ENCODE assay signal across 17 cellular contexts in the genomic region with DNA sequence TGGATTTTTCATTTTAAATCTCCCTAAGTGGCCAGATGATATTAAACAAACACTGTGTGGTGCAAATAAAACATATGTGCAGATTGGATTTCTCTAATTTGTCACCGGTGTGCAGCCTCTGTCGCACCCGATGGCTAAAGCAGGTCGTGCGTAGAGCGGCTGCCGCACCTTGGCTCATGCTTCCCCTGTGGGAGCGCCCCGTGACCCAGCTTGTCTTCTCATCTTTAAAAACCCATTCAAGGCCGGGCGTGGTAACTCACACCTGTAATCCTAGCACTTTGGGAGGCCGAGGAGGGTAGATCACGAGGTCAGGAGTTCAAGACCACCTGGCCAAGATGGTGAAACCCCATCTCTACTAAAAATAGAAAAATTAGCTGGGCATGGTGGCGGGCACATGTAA. TPM values are rescaled to one million over a fixed set of nuclear protein-coding genes. Genes with fewer than 3 reads are reported as not detected.
"Had no signal": no experiment of that assay in that cellular context is flagged by ENCODE, and none has a peak within 500 bp of the region (broad histone marks: within the 10 kb centered on the region; RNA-seq: fewer than 3 reads in every experiment).

No MANE protein-coding gene starts in this region.

RNA-seq across cellular contexts. Expression of a gene that starts 24.3 kb away (rescaled TPM):
- total RNA-seq: activated naive CD4-positive, alpha-beta T cell treated with anti-CD3 and anti-CD28 coated beads for 36 hours; activated naive CD4-positive, alpha-beta T cell treated with anti-CD3 and anti-CD28 coated beads, Interleukin-2, amount 50 U/mL, for 72 hours; activated naive CD8-positive, alpha-beta T cell treated with anti-CD3 and anti-CD28 coated beads for 36 hours; activated naive CD8-positive, alpha-beta T cell treated with anti-CD3 and anti-CD28 coated beads, Interleukin-2, amount 10 ng/mL, durations not matched to agents 7 days and 5 days; activated T-cell treated with anti-CD3 and anti-CD28 coated beads, Interleukin-2, amount 50 U/mL, for 4 hours; activated T-cell treated with anti-CD3 and anti-CD28 coated beads, Interleukin-2, amount 50 U/mL, for 72 hours; activated T-helper 1 cell treated with anti-CD3 and anti-CD28 coated beads, Interleukin-12 subunit alpha, Interleukin-12 subunit beta, Interleukin-2, Interleukin-4 antibody, amounts not matched to agents 30 ng/mL and 10 ng/mL and 1 ng/mL, durations not matched to agents 14 hours and 24 hours and 36 hours; activated T-helper 17 cell treated with anti-CD3 and anti-CD28 coated beads, Interleukin-2, amount 50 U/mL, for 72 hours; activated T-helper 2 cell treated with anti-CD3 and anti-CD28 coated beads, Interferon-gamma antibody, Interleukin-2, Interleukin-4, amounts not matched to agents 10 μg/mL and 5 μg/mL and 100 μg/mL, durations not matched to agents 14 hours and 24 hours and 36 hours; aorta; ascending aorta; astrocyte; breast epithelium; bronchial epithelial cell; cardiac muscle cell; cardiac septum; chondrocyte had no signal
